Comparison of ENCODE assay signal across 15 cellular contexts in the genomic region with DNA sequence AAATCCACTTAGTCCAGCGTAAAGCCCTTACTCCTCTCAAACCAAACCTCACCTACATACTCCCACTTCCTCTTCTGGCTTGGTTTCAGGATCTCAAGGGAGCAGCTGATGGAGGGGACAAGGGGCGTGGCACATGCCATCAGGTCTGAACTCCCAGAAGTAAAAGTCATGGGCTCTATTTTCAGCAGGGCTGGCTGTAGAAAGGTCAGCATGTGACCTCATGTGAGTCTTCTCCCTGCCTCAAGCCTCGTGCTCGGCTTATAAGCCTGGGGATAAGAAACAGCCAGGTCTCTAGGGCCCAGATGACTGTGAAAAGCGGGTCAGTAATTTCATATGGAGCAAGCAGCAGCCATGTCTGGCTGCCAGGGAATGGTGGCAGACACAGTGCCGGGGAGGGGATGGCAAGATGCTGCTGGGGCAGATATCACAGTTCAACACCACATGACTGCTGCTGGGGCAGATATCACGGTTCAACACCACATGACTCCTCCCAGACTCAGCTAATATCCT.
DNase-seq lines count a peak whose midpoint lies in the region; ATAC-seq and TF ChIP-seq lines count a peak whose summit lies in the region.
"Had no signal": no experiment of that assay in that cellular context is flagged by ENCODE, and none has a peak within 500 bp of the region (broad histone marks: within the 10 kb centered on the region; RNA-seq: fewer than 3 reads in every experiment).

No MANE protein-coding gene starts in this region.

- no peaks in the 10 kb centered on the region for H3K9me3 Mint-ChIP-seq in stimulated activated memory B cell treated with anti-CD40 and anti-IgM and Interleukin-4, amounts not matched to agents 10 μg/mL and 1 μg/mL and 100 μg/mL, for 72 hours
- H3K9me3 Mint-ChIP-seq: CD8-positive, alpha-beta memory T cell; HFFc6 had no signal

- TF ChIP-seq CTCF in GM12865 (IDR thresholded peaks at IDR 0.05; ENCODE audit: insufficient read depth, low read depth, low read length, missing control alignments): no peak

- DNase-seq in GM12865 (ENCODE audit: low read depth): peak; percentile 7
- DNase-seq in NCI-H69 (lab: John Stamatoyannopoulos, UW): peak; percentile 52
- DNase-seq in foreskin melanocyte: peak; percentile 87
- no peak for DNase-seq in AML-193 (lab: John Stamatoyannopoulos, UW)
- no peak for DNase-seq in RKO (ENCODE audit: low spot score)
- DNase-seq: CD8-positive, alpha-beta memory T cell; DMS79 treated with DMSO at 0.1 percent for 48 hours; HFFc6; NCI-H1105 treated with DMSO at 0.1 percent for 48 hours; NCI-H1694 treated with DMSO at 0.1 percent for 48 hours; NCI-H526 treated with DMSO at 0.1 percent for 48 hours; NK-92 treated with Interleukin-12 subunit alpha and Interleukin-12 subunit beta, amount 100 ng/mL, for 24 hours; SW 1271 had no signal

- no peak overlapping the region for H3K4me3 ChIP-seq in GM12865 (ENCODE audit: low read depth, low read length)

- no peak overlapping the region for H3K4me3 Mint-ChIP-seq in stimulated activated memory B cell treated with anti-CD40 and anti-IgM and Interleukin-4, amounts not matched to agents 10 μg/mL and 1 μg/mL and 100 μg/mL, for 72 hours
- H3K4me3 Mint-ChIP-seq: CD8-positive, alpha-beta memory T cell; HFFc6 had no signal

- peaks cover 33% of the 10 kb centered on the region for H3K27me3 Mint-ChIP-seq in stimulated activated memory B cell treated with anti-CD40 and anti-IgM and Interleukin-4, amounts not matched to agents 10 μg/mL and 1 μg/mL and 100 μg/mL, for 72 hours

- ATAC-seq in stimulated activated memory B cell treated with anti-CD40 and anti-IgM and Interleukin-4, amounts not matched to agents 10 μg/mL and 1 μg/mL and 100 μg/mL, for 72 hours: peak; percentile 57
- no peak for ATAC-seq in GM19463 (IDR thresholded peaks at IDR 0.05; ENCODE audit: unreplicated experiment)

- peaks cover 6% of the 10 kb centered on the region for H3K4me1 Mint-ChIP-seq in stimulated activated memory B cell treated with anti-CD40 and anti-IgM and Interleukin-4, amounts not matched to agents 10 μg/mL and 1 μg/mL and 100 μg/mL, for 72 hours
- H3K4me1 Mint-ChIP-seq: CD8-positive, alpha-beta memory T cell had no signal

- H3K27ac Mint-ChIP-seq in stimulated activated memory B cell treated with anti-CD40 and anti-IgM and Interleukin-4, amounts not matched to agents 10 μg/mL and 1 μg/mL and 100 μg/mL, for 72 hours: no peak overlapping the region
- H3K27ac Mint-ChIP-seq: CD8-positive, alpha-beta memory T cell; HFFc6 had no signal

- H3K36me3 Mint-ChIP-seq in stimulated activated memory B cell treated with anti-CD40 and anti-IgM and Interleukin-4, amounts not matched to agents 10 μg/mL and 1 μg/mL and 100 μg/mL, for 72 hours: no peaks in the 10 kb centered on the region
- H3K36me3 Mint-ChIP-seq: CD8-positive, alpha-beta memory T cell had no signal

Comparison
In these comparisons a context has a peak if more than half of its experiments do, and no peak if none do; other contexts are left out.
1. DNase-seq: peak in GM12865 (single experiment), NCI-H69 (single experiment) and foreskin melanocyte (single experiment); none in AML-193 (0 of 2) and RKO (single experiment).